Comparison of ENCODE assay signal across 20 cellular contexts in the genomic region with DNA sequence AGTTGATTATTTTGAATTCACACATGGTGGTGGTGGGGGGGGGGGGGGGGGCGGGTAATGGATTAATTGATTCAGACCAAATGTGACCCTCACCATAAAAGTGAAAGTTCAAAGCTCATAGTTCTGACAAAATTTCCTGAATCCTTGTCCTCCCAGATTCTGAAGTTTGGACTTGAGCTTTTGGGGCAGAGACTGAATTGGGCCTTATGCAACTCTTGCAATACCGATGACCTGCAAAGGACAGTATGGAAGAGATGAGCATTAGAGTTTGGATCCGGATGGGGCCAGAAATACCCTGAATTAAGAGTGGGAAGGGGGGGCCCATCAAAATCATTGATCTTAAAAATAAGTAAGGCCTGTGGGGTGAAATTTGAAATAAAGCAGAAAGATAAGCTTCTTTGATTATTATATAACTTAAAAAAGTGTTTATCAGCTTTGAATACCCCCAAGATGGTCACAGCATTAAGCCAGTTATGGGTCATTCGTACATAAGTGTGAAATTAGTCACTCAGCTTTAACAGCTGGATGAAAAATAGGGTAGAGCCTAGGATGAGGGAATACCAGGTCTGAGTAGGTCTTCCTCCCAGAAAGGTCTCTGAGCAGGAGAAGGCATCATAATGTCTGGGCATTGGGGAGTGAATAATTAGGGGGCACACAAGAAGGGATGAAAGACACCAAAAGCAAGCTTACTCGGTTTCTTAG. TPM values are rescaled to one million over a fixed set of nuclear protein-coding genes. Genes with fewer than 3 reads are reported as not detected.
DNase-seq lines count a peak whose midpoint lies in the region; ATAC-seq, FAIRE-seq and TF ChIP-seq lines count a peak whose summit lies in the region.
"Had no signal": no experiment of that assay in that cellular context is flagged by ENCODE, and none has a peak within 500 bp of the region (broad histone marks: within the 10 kb centered on the region; RNA-seq: fewer than 3 reads in every experiment).

No MANE protein-coding gene starts in this region.

- H3K4me1 ChIP-seq in HepG2 (ENCODE audit: insufficient read depth, low read length) (peaks cover 26% of the 10 kb centered on the region), right lobe of liver (peaks cover 0 to 8% (median 0%) of the 10 kb centered on the region in 4 donors), astrocyte (ENCODE audit: insufficient read depth, low read length) (peaks cover 11% of the 10 kb centered on the region), esophagus muscularis mucosa (peaks cover 8 to 18% (median 18%) of the 10 kb centered on the region in 4 donors), lower lobe of right lung (no peaks in the 10 kb centered on the region)

- no peaks in the 10 kb centered on the region for H3K36me3 Mint-ChIP-seq in astrocyte (ENCODE audit: low read depth, unreplicated experiment)
- H3K36me3 Mint-ChIP-seq in neural crest cell (ENCODE audit: low read depth) = peaks cover 2% of the 10 kb centered on the region
- H3K36me3 Mint-ChIP-seq: CD4-positive, alpha-beta memory T cell had no signal

- no peak for TF ChIP-seq POLR2A in HepG2 (IDR thresholded peaks at IDR 0.05; ENCODE audit: insufficient read depth in 1 of 2, low read depth in 2 of 2, low read length in 2 of 2)
- TF ChIP-seq POLR2A in right lobe of liver (IDR thresholded peaks at IDR 0.05) = no peak
- no peak for TF ChIP-seq POLR2A in esophagus muscularis mucosa (IDR thresholded peaks at IDR 0.05; ENCODE audit: low read depth)

- WGBS in HepG2 (ENCODE audit: low lambda C conversion rate) = 82% methylated on average over 5 of the region's 5 CpGs
- 62% methylated on average over 5 of the region's 5 CpGs for WGBS in right lobe of liver (ENCODE audit: insufficient coverage, low coverage, low lambda C conversion rate, missing lambda C conversion rate)
- WGBS in esophagus muscularis mucosa = 91% methylated on average over 5 of the region's 5 CpGs

- peak overlapping the region; percentile 29 for H3K4me3 Mint-ChIP-seq in astrocyte (ENCODE audit: unreplicated experiment)
- peak overlapping the region; percentile 64 for H3K4me3 Mint-ChIP-seq in neural crest cell
- H3K4me3 Mint-ChIP-seq: CD14-positive monocyte, HFFc6 had no signal

- no peak overlapping the region for H3K27ac Mint-ChIP-seq in astrocyte (ENCODE audit: unreplicated experiment)
- no peak overlapping the region for H3K27ac Mint-ChIP-seq in neural crest cell (ENCODE audit: unreplicated experiment)
- H3K27ac Mint-ChIP-seq: CD4-positive, alpha-beta memory T cell; HFFc6 had no signal

- peaks cover 17% of the 10 kb centered on the region for H3K79me2 ChIP-seq in HepG2 (ENCODE audit: insufficient read depth, low read length)
- H3K79me2 ChIP-seq in astrocyte (ENCODE audit: insufficient read depth, low read length) = no peaks in the 10 kb centered on the region

- H2AFZ ChIP-seq in HepG2 (ENCODE audit: low read length) (no peak overlapping the region), astrocyte (ENCODE audit: low read depth, low read length) (no peak overlapping the region)

- H4K20me1 ChIP-seq in HepG2 (ENCODE audit: insufficient read depth, low read length) = 0 out of 2 replicates have a peak, but pooled peaks cover 4% of the 10 kb centered on the region
- no peaks in the 10 kb centered on the region for H4K20me1 ChIP-seq in astrocyte (ENCODE audit: insufficient read depth, low read length)
- H4K20me1 ChIP-seq: BLaER1 had no signal

- TF ChIP-seq CTCF in HepG2 (CRISPR knock-in tag; IDR thresholded peaks at IDR 0.05) (no peak), right lobe of liver (IDR thresholded peaks at IDR 0.05) (no peak), astrocyte (IDR thresholded peaks at IDR 0.05; ENCODE audit: insufficient read depth, low read depth, low read length) (no peak), neural crest cell (conservative IDR thresholded peaks at IDR 0.05) (no peak), esophagus muscularis mucosa (IDR thresholded peaks at IDR 0.05) (no peak), lower lobe of right lung (IDR thresholded peaks at IDR 0.05) (no peak)

- DNase-seq in HepG2 (ENCODE audit: low spot score) (peak; percentile 30), right lobe of liver (no peak), astrocyte (ENCODE audit: low read depth) (no peak), neural crest cell (ENCODE audit: low read depth, low spot score) (no peak), esophagus muscularis mucosa (ENCODE audit: extremely low spot score) (no peak), lower lobe of right lung (no peak)
- DNase-seq: 8988T; Calu3; CD4-positive, alpha-beta memory T cell; DMS 273 treated with DMSO at 0.1 percent for 48 hours; DMS53; DND-41; EL; HFFc6 had no signal

- H3K9ac ChIP-seq in HepG2 (ENCODE audit: insufficient read depth, low read depth, low read length) (no peak overlapping the region), astrocyte (ENCODE audit: low read length) (no peak overlapping the region)
- H3K9ac ChIP-seq: BLaER1 had no signal

- POLR2A ChIA-PET in HepG2 (lab: Yijun Ruan, JAX) = interaction anchor here (3.1 to 3.8 kb wide), 2 partner anchors 11 to 116 kb away, joined by 13 to 44 read pairs; a partner anchor contains a TSS

- H3K36me3 ChIP-seq in HepG2 (replicated peaks in 1 of 2; ENCODE audit: control insufficient read depth in 1 of 2, insufficient read depth in 2 of 2, low read length in 2 of 2) (peaks cover 0 to 1% of the 10 kb centered on the region in 2 experiments; a peak in 1 of 5 replicates), right lobe of liver (no peaks in the 10 kb centered on the region), astrocyte (ENCODE audit: insufficient read depth, low read length) (no peaks in the 10 kb centered on the region), esophagus muscularis mucosa (no peaks in the 10 kb centered on the region), lower lobe of right lung (no peaks in the 10 kb centered on the region)
- H3K36me3 ChIP-seq: BLaER1 had no signal

- H3K27ac ChIP-seq in HepG2 (ENCODE audit: extremely low read length, insufficient read depth, low read length) = no peak overlapping the region
- no peak overlapping the region for H3K27ac ChIP-seq in right lobe of liver
- no peak overlapping the region for H3K27ac ChIP-seq in astrocyte (ENCODE audit: low read depth, low read length)
- no peak overlapping the region for H3K27ac ChIP-seq in esophagus muscularis mucosa (replicated peaks in 1 of 4)
- H3K27ac ChIP-seq in lower lobe of right lung = no peak overlapping the region
- H3K27ac ChIP-seq: BLaER1 had no signal

- ATAC-seq in HepG2 (no peak), right lobe of liver (no peak), HG03139 (IDR thresholded peaks at IDR 0.05; ENCODE audit: unreplicated experiment) (no peak), lower lobe of right lung (no peak)
- ATAC-seq: GM12878, HCT116 had no signal

- H3K9me3 Mint-ChIP-seq in astrocyte (ENCODE audit: unreplicated experiment) = peaks cover 3% of the 10 kb centered on the region
- no peaks in the 10 kb centered on the region for H3K9me3 Mint-ChIP-seq in neural crest cell
- H3K9me3 Mint-ChIP-seq: HFFc6 had no signal

- H3K27me3 Mint-ChIP-seq in astrocyte (ENCODE audit: low read depth, unreplicated experiment) (no peaks in the 10 kb centered on the region), neural crest cell (ENCODE audit: low read depth) (peaks cover 9% of the 10 kb centered on the region)

- no peak for TF ChIP-seq RAD21 in HepG2 (CRISPR knock-in tag; IDR thresholded peaks at IDR 0.05)

- in situ Hi-C loops in HepG2 (cut with HindIII; ENCODE audit: extremely low pct_ligation_motif_present, low pct_unique_long_range_greater_than_20kb) = no loop called here

- H3K4me2 ChIP-seq in HepG2 (ENCODE audit: low read depth, low read length) (peak overlapping the region; percentile 23), astrocyte (ENCODE audit: low read length) (no peak overlapping the region)
- H3K4me2 ChIP-seq: BLaER1 had no signal

- H3K27me3 ChIP-seq in HepG2 (ENCODE audit: control insufficient read depth in 1 of 2, insufficient read depth in 2 of 2, low read length in 2 of 2) = no peaks in the 10 kb centered on the region
- no peaks in the 10 kb centered on the region for H3K27me3 ChIP-seq in right lobe of liver
- H3K27me3 ChIP-seq in astrocyte (ENCODE audit: insufficient read depth, low read length) = no peaks in the 10 kb centered on the region
- no peaks in the 10 kb centered on the region for H3K27me3 ChIP-seq in esophagus muscularis mucosa
- H3K27me3 ChIP-seq in lower lobe of right lung (ENCODE audit: low read depth) = no peaks in the 10 kb centered on the region

- intact Hi-C loops in HepG2 (cut with micrococcal nuclease; ENCODE audit: unreplicated experiment) = loop anchor here (10.0 kb wide), 1 partner anchor 332 kb away; no protein-coding TSS in a partner anchor
- intact Hi-C loops in right lobe of liver (cut with DNase I) = no loop called here
- intact Hi-C loops in esophagus muscularis mucosa (cut with DNase I) = no loop called here
- intact Hi-C loops in lower lobe of right lung (cut with DNase I) = no loop called here

- no peak for FAIRE-seq in HepG2 (lab: Jason Lieb, UNC)
- FAIRE-seq in astrocyte (lab: Jason Lieb, UNC) = no peak
- FAIRE-seq: GM12878, H54 had no signal

- BruUV-seq in HepG2 (replicated peaks; lab: Mats Ljungman, UMichigan) = TSS peak; percentile 21

- TF ChIP-seq EP300 in HepG2 (IDR thresholded peaks at IDR 0.05; ENCODE audit: low read depth in 2 of 2, low read length in 2 of 2) (no peak), HepG2 (CRISPR knock-in tag; IDR thresholded peaks at IDR 0.05; ENCODE audit: borderline replicate concordance) (no peak), esophagus muscularis mucosa (IDR thresholded peaks at IDR 0.05) (no peak)

- no peaks in the 10 kb centered on the region for H3K9me3 ChIP-seq in HepG2 (ENCODE audit: low read length)
- no peaks in the 10 kb centered on the region for H3K9me3 ChIP-seq in right lobe of liver
- H3K9me3 ChIP-seq in astrocyte (ENCODE audit: insufficient read depth, low read depth, low read length) = no peaks in the 10 kb centered on the region
- H3K9me3 ChIP-seq in esophagus muscularis mucosa = no peaks in the 10 kb centered on the region
- H3K9me3 ChIP-seq in lower lobe of right lung = no peaks in the 10 kb centered on the region

- H3K4me1 Mint-ChIP-seq in astrocyte (ENCODE audit: low read depth, unreplicated experiment) (peaks cover 18% of the 10 kb centered on the region), neural crest cell (peaks cover 33% of the 10 kb centered on the region)

- H3K4me3 ChIP-seq in HepG2 (replicated peaks in 1 of 3; ENCODE audit: insufficient read depth in 1 of 3, low read depth in 2 of 3, low read length in 3 of 3) = no peak overlapping the region
- H3K4me3 ChIP-seq in right lobe of liver = no peak overlapping the region
- no peak overlapping the region for H3K4me3 ChIP-seq in astrocyte (ENCODE audit: insufficient read depth, low read depth, low read length)
- no peak overlapping the region for H3K4me3 ChIP-seq in esophagus muscularis mucosa
- H3K4me3 ChIP-seq in lower lobe of right lung = no peak overlapping the region
- H3K4me3 ChIP-seq: BLaER1, GM12878 had no signal

- CTCF ChIA-PET in HepG2 (lab: Yijun Ruan, JAX; ENCODE audit: low intra/inter-chr PET ratio, low total read pairs) = no interaction called here

RNA-seq across cellular contexts. Expression of a gene that starts 2.1 kb away (rescaled TPM):
- total RNA-seq in HepG2 (2016; rRNA removed; fragmentation: Illumina TruSeq; extraction: Trizol) = 110 and 138 TPM in 2 replicates
- total RNA-seq in HepG2 (2016; cell fraction: cytosol; rRNA removed; fragmentation: Illumina TruSeq; extraction: Trizol; ENCODE audit: low read depth) = 24.2 and 25.1 TPM in 2 replicates
- total RNA-seq in HepG2 (2016; cell fraction: insoluble cytoplasmic fraction; rRNA removed; fragmentation: Illumina TruSeq; extraction: Trizol) = 104 and 122 TPM in 2 replicates
- 42.2 and 48.9 TPM in 2 replicates for total RNA-seq in HepG2 (2016; cell fraction: membrane; rRNA removed; fragmentation: Illumina TruSeq; extraction: Trizol)
- 69.1 and 77.8 TPM in 2 replicates for total RNA-seq in HepG2 (2016; cell fraction: nucleus; rRNA removed; fragmentation: Illumina TruSeq; extraction: Trizol)
- polyA plus RNA-seq in HepG2 (2011; rRNA removed) = 93.4 and 98.4 TPM in 2 replicates
- polyA plus RNA-seq in HepG2 (2011; cell fraction: cytosol; rRNA removed) = 56.3 and 63.7 TPM in 2 replicates
- polyA plus RNA-seq in HepG2 (2011; cell fraction: nucleus; rRNA removed) = 149 and 157 TPM in 2 replicates
- 83.7 and 96.3 TPM in 2 replicates for polyA plus RNA-seq in HepG2 (2012)
- polyA plus RNA-seq in HepG2 (2016; cell fraction: cytosol; fragmentation: Illumina TruSeq; extraction: Trizol; ENCODE audit: low read depth) = 8.8 and 10.5 TPM in 2 replicates
- polyA plus RNA-seq in HepG2 (2016; cell fraction: insoluble cytoplasmic fraction; fragmentation: Illumina TruSeq; extraction: Trizol; ENCODE audit: low read depth) = 95.4 and 102 TPM in 2 replicates
- polyA plus RNA-seq in HepG2 (2016; cell fraction: membrane; fragmentation: Illumina TruSeq; extraction: Trizol; ENCODE audit: low read depth) = 16.6 and 19.8 TPM in 2 replicates
- polyA plus RNA-seq in HepG2 (2016; cell fraction: nucleus; fragmentation: Illumina TruSeq; extraction: Trizol; ENCODE audit: insufficient read depth, low read depth) = 103 and 119 TPM in 2 replicates
- 42.1 and 79.4 TPM in 2 replicates for polyA minus RNA-seq in HepG2 (2011; rRNA and poly(A)+ RNA removed; ENCODE audit: low replicate concordance)
- 85.3 and 93.5 TPM in 2 replicates for polyA minus RNA-seq in HepG2 (2011; cell fraction: cytosol; rRNA and poly(A)+ RNA removed)
- 147 and 159 TPM in 2 replicates for polyA minus RNA-seq in HepG2 (2011; cell fraction: nucleus; rRNA and poly(A)+ RNA removed)
- 100 to 1,000 TPM in 3 of 6 experiments, 10 to 100 TPM in 3; 80.1 to 130 (median 107) TPM for total RNA-seq in right lobe of liver
- 97.6 and 104 TPM in 2 replicates for total RNA-seq in astrocyte
- total RNA-seq in neural crest cell = 45.2 and 45.3 TPM in 2 replicates
- 10 to 100 TPM; 15.0 to 28.5 (median 20.6) TPM for total RNA-seq in esophagus muscularis mucosa
- total RNA-seq in lower lobe of right lung = 65.6 TPM
- polyA plus RNA-seq: CD4-positive, alpha-beta memory T cell had no signal
